23 cellular contexts compared by ENCODE assay signal in the genomic region with DNA sequence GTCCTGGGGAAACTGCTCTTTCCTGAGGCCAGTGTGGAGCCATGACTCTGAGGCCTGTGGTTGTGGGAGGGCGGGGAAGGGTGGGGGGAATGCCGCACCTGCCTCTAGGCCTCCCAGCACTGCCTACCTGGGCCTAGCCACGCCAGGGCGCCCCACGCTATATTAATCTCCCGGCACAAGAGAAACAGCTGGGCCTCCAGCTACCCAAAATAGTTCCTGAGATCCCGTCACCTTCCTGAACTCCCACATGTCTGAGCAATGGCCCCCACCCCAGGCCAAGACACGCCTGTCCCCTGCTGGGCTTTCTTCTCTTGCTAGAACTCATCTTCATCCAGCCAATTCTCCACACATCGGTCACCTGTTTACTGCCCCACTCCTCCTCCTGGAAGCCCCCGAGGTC. TPM values are rescaled to one million over a fixed set of nuclear protein-coding genes. Genes with fewer than 3 reads are reported as not detected.
DNase-seq lines count a peak whose midpoint lies in the region; ATAC-seq and TF ChIP-seq lines count a peak whose summit lies in the region.
"Had no signal": no experiment of that assay in that cellular context is flagged by ENCODE, and none has a peak within 500 bp of the region (broad histone marks: within the 10 kb centered on the region; RNA-seq: fewer than 3 reads in every experiment).

No MANE protein-coding gene starts in this region.

- TF ChIP-seq CTCF in RWPE2 (IDR thresholded peaks at IDR 0.05; ENCODE audit: poor library complexity, severe bottlenecking) (no peak), glutamatergic neuron (IDR thresholded peaks at IDR 0.05; ENCODE audit: partially characterized antibody, unreplicated experiment) (no peak), sigmoid colon (IDR thresholded peaks at IDR 0.05) (no peak), neural progenitor cell (IDR thresholded peaks at IDR 0.05) (no peak)

- peak overlapping the region in 8 of 11 experiments; percentile 16 to 80 (median 72); a peak in 8 of 22 replicates for H3K27ac ChIP-seq in BLaER1 treated with 17β-estradiol and CSF1 and Interleukin-3, amounts not matched to agents 10 nM and 100 nM
- H3K27ac ChIP-seq in RWPE2 (ENCODE audit: poor library complexity, severe bottlenecking) (peak overlapping the region; percentile 92), sigmoid colon (peak overlapping the region; percentile 95 to 99 (median 98)), neural progenitor cell (no peak overlapping the region)
- H3K27ac ChIP-seq: C4-2B, colonic mucosa had no signal

- H3K79me2 ChIP-seq in neural progenitor cell (ENCODE audit: low read depth), result no peaks in the 10 kb centered on the region

- ATAC-seq in RWPE2 (ENCODE audit: low read depth) (no peak), HG03025 (IDR thresholded peaks at IDR 0.05; ENCODE audit: low FRiP score, unreplicated experiment) (no peak)
- ATAC-seq: HCT116, natural killer cell had no signal

- DNase-seq in RWPE2 (ENCODE audit: low spot score) (no peak), glutamatergic neuron (no peak), sigmoid colon (no peak), NCI-H2227 (lab: John Stamatoyannopoulos, UW; ENCODE audit: unreplicated experiment) (no peak), hypothalamus (lab: John Stamatoyannopoulos, UW) (no peak), neural progenitor cell (ENCODE audit: low spot score) (no peak)
- DNase-seq: activated naive CD8-positive, alpha-beta T cell treated with anti-CD3 and anti-CD28 coated beads, Interleukin-2, amount 10 ng/mL, durations not matched to agents 7 days and 5 days; colonic mucosa; islet precursor cell; natural killer cell; NCI-H1105; NCI-H2081 treated with DMSO at 0.1 percent for 48 hours; NCI-H446 treated with DMSO at 0.1 percent for 48 hours; NK-92 treated with Interleukin-12 subunit alpha and Interleukin-12 subunit beta, amount 100 ng/mL, for 24 hours; posterior cingulate gyrus; small intestine; stimulated activated CD4-positive, alpha-beta T cell treated with anti-CD3 and anti-CD28 coated beads, Interleukin-2, amount 100 ng/mL, for 48 hours; stomach had no signal

- intact Hi-C loops in sigmoid colon (cut with DNase I), result no loop called here

- H3K27me3 ChIP-seq in BLaER1 treated with 17β-estradiol and CSF1 and Interleukin-3, amounts not matched to agents 10 nM and 100 nM, result no peaks in the 10 kb centered on the region
- H3K27me3 ChIP-seq in RWPE2 (ENCODE audit: insufficient read depth, poor library complexity, severe bottlenecking) (no peaks in the 10 kb centered on the region), sigmoid colon (no peaks in the 10 kb centered on the region), neural progenitor cell (no peaks in the 10 kb centered on the region)
- H3K27me3 ChIP-seq: colonic mucosa, stomach had no signal

- H3K4me3 ChIP-seq in BLaER1 treated with 17β-estradiol and CSF1 and Interleukin-3, amounts not matched to agents 10 nM and 100 nM, result no peak overlapping the region
- H3K4me3 ChIP-seq in RWPE2 (ENCODE audit: severe bottlenecking) (no peak overlapping the region), sigmoid colon (no peak overlapping the region), neural progenitor cell (no peak overlapping the region)
- H3K4me3 ChIP-seq: colonic mucosa, stomach had no signal

- H3K27ac Mint-ChIP-seq in glutamatergic neuron (ENCODE audit: unreplicated experiment) (peak overlapping the region; percentile 43), neural progenitor cell (no peak overlapping the region)
- H3K27ac Mint-ChIP-seq: activated T-helper 1 cell treated with anti-CD3 and anti-CD28 coated beads, Interleukin-12 subunit alpha, Interleukin-12 subunit beta, Interleukin-2, Interleukin-4 antibody, amounts not matched to agents 30 ng/mL and 10 ng/mL and 1 ng/mL, durations not matched to agents 14 hours and 24 hours and 36 hours had no signal

- H3K4me1 ChIP-seq in BLaER1 treated with 17β-estradiol and CSF1 and Interleukin-3, amounts not matched to agents 10 nM and 100 nM, result peaks cover 86 to 100% (median 95%) of the 10 kb centered on the region in 10 experiments
- H3K4me1 ChIP-seq in RWPE2 (ENCODE audit: insufficient read depth, poor library complexity, severe bottlenecking) (peaks cover 75% of the 10 kb centered on the region), sigmoid colon (peaks cover 6 to 98% (median 94%) of the 10 kb centered on the region in 4 donors), neural progenitor cell (peaks cover 22% of the 10 kb centered on the region)

- 91 to 92% methylated on average over 10 of the region's 10 CpGs for WGBS in sigmoid colon, 2 donors

- no peaks in the 10 kb centered on the region for H3K9me3 ChIP-seq in BLaER1 treated with 17β-estradiol and CSF1 and Interleukin-3, amounts not matched to agents 10 nM and 100 nM (replicated peaks in 1 of 11)
- no peaks in the 10 kb centered on the region for H3K9me3 ChIP-seq in RWPE2 (ENCODE audit: severe bottlenecking)
- no peaks in the 10 kb centered on the region for H3K9me3 ChIP-seq in sigmoid colon
- H3K9me3 ChIP-seq in neural progenitor cell (ENCODE audit: low read depth), result no peaks in the 10 kb centered on the region
- H3K9me3 ChIP-seq: colonic mucosa, stomach had no signal

- peaks cover 0 to 87% (median 8%) of the 10 kb centered on the region in 11 experiments; a peak in 15 of 22 replicates for H3K36me3 ChIP-seq in BLaER1 treated with 17β-estradiol and CSF1 and Interleukin-3, amounts not matched to agents 10 nM and 100 nM
- H3K36me3 ChIP-seq in RWPE2 (ENCODE audit: low read depth) (no peaks in the 10 kb centered on the region), sigmoid colon (no peaks in the 10 kb centered on the region), neural progenitor cell (no peaks in the 10 kb centered on the region)
- H3K36me3 ChIP-seq: colonic mucosa had no signal

- H3K4me1 Mint-ChIP-seq in glutamatergic neuron (ENCODE audit: low read depth, unreplicated experiment), result peaks cover 16% of the 10 kb centered on the region
- peaks cover 45% of the 10 kb centered on the region for H3K4me1 Mint-ChIP-seq in neural progenitor cell

- H2AFZ ChIP-seq in neural progenitor cell (replicated peaks), result no peak overlapping the region

- TF ChIP-seq EP300 in sigmoid colon (IDR thresholded peaks at IDR 0.05), result no peak

- H3K4me2 ChIP-seq in BLaER1 treated with 17β-estradiol and CSF1 and Interleukin-3, amounts not matched to agents 10 nM and 100 nM, result peak overlapping the region; percentile 71 to 97 (median 91); a peak in 21 of 22 replicates
- H3K4me2 ChIP-seq in neural progenitor cell, result no peak overlapping the region

- H3K9ac ChIP-seq in BLaER1 treated with 17β-estradiol and CSF1 and Interleukin-3, amounts not matched to agents 10 nM and 100 nM, result peak overlapping the region in 6 of 11 experiments; percentile 62 to 75 (median 70); a peak in 7 of 22 replicates
- H3K9ac ChIP-seq in neural progenitor cell, result no peak overlapping the region

- H3K36me3 Mint-ChIP-seq in glutamatergic neuron (ENCODE audit: unreplicated experiment) (peaks cover 4% of the 10 kb centered on the region), neural progenitor cell (peaks cover 3% of the 10 kb centered on the region)
- H3K36me3 Mint-ChIP-seq: natural killer cell had no signal

- no peak for TF ChIP-seq POLR2A in sigmoid colon (IDR thresholded peaks at IDR 0.05)

- peaks cover 0 to 100% (median 16%) of the 10 kb centered on the region in 11 experiments; a peak in 13 of 22 replicates for H4K20me1 ChIP-seq in BLaER1 treated with 17β-estradiol and CSF1 and Interleukin-3, amounts not matched to agents 10 nM and 100 nM
- H4K20me1 ChIP-seq in neural progenitor cell (ENCODE audit: low read depth), result peaks cover 18% of the 10 kb centered on the region

- peaks cover 8% of the 10 kb centered on the region for H3F3A ChIP-seq in neural progenitor cell (ENCODE audit: low read depth)

- H3K4me3 Mint-ChIP-seq in glutamatergic neuron (ENCODE audit: unreplicated experiment), result no peak overlapping the region
- no peak overlapping the region for H3K4me3 Mint-ChIP-seq in neural progenitor cell
- H3K4me3 Mint-ChIP-seq: activated naive CD8-positive, alpha-beta T cell treated with anti-CD3 and anti-CD28 coated beads, Interleukin-2, amount 10 ng/mL, durations not matched to agents 7 days and 5 days; activated T-helper 1 cell treated with anti-CD3 and anti-CD28 coated beads, Interleukin-12 subunit alpha, Interleukin-12 subunit beta, Interleukin-2, Interleukin-4 antibody, amounts not matched to agents 30 ng/mL and 10 ng/mL and 1 ng/mL, durations not matched to agents 14 hours and 24 hours and 36 hours; natural killer cell had no signal

- H3K27me3 Mint-ChIP-seq in glutamatergic neuron (ENCODE audit: unreplicated experiment) (peaks cover 11% of the 10 kb centered on the region), neural progenitor cell (ENCODE audit: insufficient read depth, low read depth) (peaks cover 4% of the 10 kb centered on the region)
- H3K27me3 Mint-ChIP-seq: activated naive CD8-positive, alpha-beta T cell treated with anti-CD3 and anti-CD28 coated beads, Interleukin-2, amount 10 ng/mL, durations not matched to agents 7 days and 5 days had no signal

- peaks cover 17% of the 10 kb centered on the region for H3K9me3 Mint-ChIP-seq in glutamatergic neuron (ENCODE audit: unreplicated experiment)
- no peaks in the 10 kb centered on the region for H3K9me3 Mint-ChIP-seq in neural progenitor cell
- H3K9me3 Mint-ChIP-seq: activated naive CD8-positive, alpha-beta T cell treated with anti-CD3 and anti-CD28 coated beads, Interleukin-2, amount 10 ng/mL, durations not matched to agents 7 days and 5 days; activated T-helper 1 cell treated with anti-CD3 and anti-CD28 coated beads, Interleukin-12 subunit alpha, Interleukin-12 subunit beta, Interleukin-2, Interleukin-4 antibody, amounts not matched to agents 30 ng/mL and 10 ng/mL and 1 ng/mL, durations not matched to agents 14 hours and 24 hours and 36 hours; natural killer cell had no signal

RNA-seq across cellular contexts. Expression of gene MTSS2, which starts 13.0 kb away (rescaled TPM):
- total RNA-seq in glutamatergic neuron (ENCODE audit: unreplicated experiment) (36.2 TPM), sigmoid colon (10 to 100 TPM; 36.4 to 100.0 (median 60.7) TPM), neural progenitor cell (ENCODE audit: low replicate concordance) (6.2 and 22.1 TPM in 2 replicates)
- polyA plus RNA-seq in sigmoid colon, result 10 to 100 TPM in 2 of 3 donors, 1 to 10 TPM in 1; 5.4 to 28.2 (median 10.9) TPM

RNA-seq across cellular contexts. Expression of gene IL34, which starts 52.5 kb away (rescaled TPM):
- total RNA-seq in glutamatergic neuron (ENCODE audit: unreplicated experiment), result 0.42 TPM
- 1 to 10 TPM in 3 of 4 donors, not detected in 1; 3.6 to 5.4 (median 4.6) TPM for total RNA-seq in sigmoid colon
- polyA plus RNA-seq in sigmoid colon, result 1 to 10 TPM in 2 of 3 donors, not detected in 1; 1.8 to 5.5 TPM
- not detected in 2 replicates for total RNA-seq in neural progenitor cell (ENCODE audit: low replicate concordance)
- total RNA-seq: activated T-helper 1 cell treated with anti-CD3 and anti-CD28 coated beads, Interleukin-12 subunit alpha, Interleukin-12 subunit beta, Interleukin-2, Interleukin-4 antibody, amounts not matched to agents 30 ng/mL and 10 ng/mL and 1 ng/mL, durations not matched to agents 14 hours and 24 hours and 36 hours had no signal
